ENCODE assay signal across 18 cellular contexts in the genomic region with DNA sequence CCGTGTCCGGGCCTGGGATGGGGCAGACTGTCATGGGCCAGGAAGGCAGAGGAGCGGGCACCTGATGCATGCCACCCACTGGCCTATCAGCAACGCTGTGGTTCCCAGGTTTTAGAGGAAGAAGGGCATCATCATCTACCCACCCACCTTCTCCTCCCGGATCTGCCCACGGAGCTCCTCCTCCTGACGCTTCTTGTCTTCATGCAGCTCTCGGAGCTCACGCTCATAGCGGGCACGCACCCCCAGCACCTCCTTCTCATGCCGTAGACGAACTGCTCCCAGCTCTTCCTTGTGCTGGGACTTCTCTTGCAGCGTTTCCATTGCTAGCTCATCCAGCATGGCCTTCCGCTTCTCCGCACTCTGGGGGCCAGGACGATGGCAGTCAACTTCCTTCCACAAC.
"Had no signal": no experiment of that assay in that cellular context is flagged by ENCODE, and none has a peak within 500 bp of the region (broad histone marks: within the 10 kb centered on the region; RNA-seq: fewer than 3 reads in every experiment).

No MANE protein-coding gene starts in this region.

- DNase-seq: KBM-7, NCI-H1092, NCI-H1105 treated with DMSO at 0.1 percent for 48 hours, NCI-H1417 treated with DMSO at 0.1 percent for 48 hours, NCI-H146, NCI-H1694 treated with DMSO at 0.1 percent for 48 hours, NCI-H1930, NCI-H2081, NCI-H2107, NCI-H2227 treated with DMSO at 0.1 percent for 48 hours, NCI-H524, NCI-H526 treated with DMSO at 0.1 percent for 48 hours, NCI-H748 treated with DMSO at 0.1 percent for 48 hours, Peyer's patch, SHP77 treated with DMSO at 0.1 percent for 48 hours, SJCRH30 had no signal

- H3K27ac ChIP-seq: Peyer's patch, SJCRH30 had no signal

- H3K4me1 ChIP-seq: Peyer's patch, SJCRH30 had no signal

- H3K4me3 ChIP-seq: Peyer's patch, SJCRH30 had no signal

- H3K9me3 ChIP-seq: Peyer's patch, SJCRH30 had no signal

- H3K27me3 ChIP-seq: Peyer's patch, SJCRH30 had no signal

- ATAC-seq: Right ventricle myocardium inferior, SK-N-SH treated with all-trans-retinoic acid at 6 μM for 48 hours had no signal

- H3K36me3 ChIP-seq: SJCRH30 had no signal
